1 cellular context compared by ENCODE assay signal in genomic region chr2:206160124-206160806, GRCh38.
TF ChIP-seq lines count a peak whose summit lies in the region.

No MANE protein-coding gene starts in this region.

TF ChIP-seq in IMR-90, 13 proteins besides CTCF, POLR2A, EP300 and RAD21:
- no peak for TF ChIP-seq CHD1 (IDR thresholded peaks at IDR 0.05; ENCODE audit: low read depth, low read length)
